In the genomic region with DNA sequence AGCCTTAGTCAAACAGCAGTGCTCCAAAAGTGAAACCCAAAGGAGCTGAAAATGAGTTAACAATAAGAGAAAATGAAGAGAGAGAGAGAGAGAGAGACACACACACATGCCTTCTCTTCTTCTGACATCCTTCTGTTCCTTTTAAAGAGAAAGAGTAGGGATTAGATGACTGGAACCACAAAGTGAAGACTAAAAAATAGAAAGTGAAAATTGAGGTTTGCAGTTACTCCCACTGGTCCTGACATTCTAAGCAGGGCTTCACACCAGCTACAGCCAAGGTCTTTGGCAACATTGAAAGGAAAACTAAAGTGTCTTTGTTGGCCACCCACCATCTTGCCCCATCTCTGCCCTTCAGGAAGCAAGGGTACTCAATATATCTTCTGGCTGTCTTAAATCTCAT, we compare ENCODE assay signal across 20 cellular contexts. TPM values are rescaled to one million over a fixed set of nuclear protein-coding genes. Genes with fewer than 3 reads are reported as not detected.
DNase-seq lines count a peak whose midpoint lies in the region; ATAC-seq lines count a peak whose summit lies in the region.
"Had no signal": no experiment of that assay in that cellular context is flagged by ENCODE, and none has a peak within 500 bp of the region (broad histone marks: within the 10 kb centered on the region; RNA-seq: fewer than 3 reads in every experiment).

No MANE protein-coding gene starts in this region.

- H3K4me1 Mint-ChIP-seq in activated naive CD8-positive, alpha-beta T cell (ENCODE audit: low read depth) = peaks cover 9% of the 10 kb centered on the region
- H3K4me1 Mint-ChIP-seq in stimulated activated memory B cell treated with anti-CD40 and anti-IgM and Interleukin-4, amounts not matched to agents 10 μg/mL and 1 μg/mL and 100 μg/mL, for 72 hours = peaks cover 19% of the 10 kb centered on the region

- no peak overlapping the region for H3K4me3 Mint-ChIP-seq in activated naive CD8-positive, alpha-beta T cell
- no peak overlapping the region for H3K4me3 Mint-ChIP-seq in stimulated activated memory B cell treated with anti-CD40 and anti-IgM and Interleukin-4, amounts not matched to agents 10 μg/mL and 1 μg/mL and 100 μg/mL, for 72 hours
- H3K4me3 Mint-ChIP-seq: CD4-positive, alpha-beta memory T cell had no signal

- no peaks in the 10 kb centered on the region for H3K27me3 Mint-ChIP-seq in activated naive CD8-positive, alpha-beta T cell
- no peaks in the 10 kb centered on the region for H3K27me3 Mint-ChIP-seq in stimulated activated memory B cell treated with anti-CD40 and anti-IgM and Interleukin-4, amounts not matched to agents 10 μg/mL and 1 μg/mL and 100 μg/mL, for 72 hours
- H3K27me3 Mint-ChIP-seq: CD4-positive, alpha-beta memory T cell had no signal

- H3K9me3 Mint-ChIP-seq in activated naive CD8-positive, alpha-beta T cell (ENCODE audit: low read depth) = no peaks in the 10 kb centered on the region
- H3K9me3 Mint-ChIP-seq in stimulated activated memory B cell treated with anti-CD40 and anti-IgM and Interleukin-4, amounts not matched to agents 10 μg/mL and 1 μg/mL and 100 μg/mL, for 72 hours = no peaks in the 10 kb centered on the region
- H3K9me3 Mint-ChIP-seq: CD4-positive, alpha-beta memory T cell had no signal

- peaks cover 16% of the 10 kb centered on the region for H3K36me3 Mint-ChIP-seq in activated naive CD8-positive, alpha-beta T cell
- H3K36me3 Mint-ChIP-seq in stimulated activated memory B cell treated with anti-CD40 and anti-IgM and Interleukin-4, amounts not matched to agents 10 μg/mL and 1 μg/mL and 100 μg/mL, for 72 hours = peaks cover 59% of the 10 kb centered on the region

- H3K27ac Mint-ChIP-seq in activated naive CD8-positive, alpha-beta T cell = peak overlapping the region; percentile 12
- H3K27ac Mint-ChIP-seq in stimulated activated memory B cell treated with anti-CD40 and anti-IgM and Interleukin-4, amounts not matched to agents 10 μg/mL and 1 μg/mL and 100 μg/mL, for 72 hours = peak overlapping the region; percentile 22

- DNase-seq in activated T-cell treated with anti-CD3 and anti-CD28 coated beads for 48 hours (ENCODE audit: low read depth) (peak; percentile 5), NCI-H69 (lab: John Stamatoyannopoulos, UW) (no peak), left lobe of liver (ENCODE audit: low spot score) (no peak)
- DNase-seq in activated T-cell treated with anti-CD3 and anti-CD28 coated beads, Interleukin-2, amount 50 U/mL, for 1 hour = no peak
- DNase-seq: adrenal gland; CD4-positive, alpha-beta memory T cell; DND-41; left cardiac atrium; NCI-H1417 treated with DMSO at 0.1 percent for 48 hours; NCI-H2171; occipital lobe; OCI-M1; SHP77 treated with DMSO at 0.1 percent for 48 hours; stimulated activated CD4-positive, alpha-beta T cell treated with anti-CD3 and anti-CD28 coated beads, Interleukin-12 subunit alpha, Interleukin-12 subunit beta, amount 100 ng/mL, for 4 hours; stomach; upper lobe of left lung had no signal

- ATAC-seq in HG02870 (IDR thresholded peaks at IDR 0.05; ENCODE audit: unreplicated experiment) (peak; percentile 42), HG02938 (IDR thresholded peaks at IDR 0.05; ENCODE audit: unreplicated experiment) (no peak), left lobe of liver (no peak)
- peak; percentile 53 for ATAC-seq in stimulated activated memory B cell treated with anti-CD40 and anti-IgM and Interleukin-4, amounts not matched to agents 10 μg/mL and 1 μg/mL and 100 μg/mL, for 72 hours
- ATAC-seq: left cardiac atrium had no signal

RNA-seq across cellular contexts. Expression of gene USP50, which starts 59.2 kb away (rescaled TPM):
- 0.43 TPM for total RNA-seq in left lobe of liver
- total RNA-seq: CD4-positive, alpha-beta memory T cell had no signal

Comparison
In these comparisons a context has a peak if more than half of its experiments do, and no peak if none do; other contexts are left out.
1. ATAC-seq: peak in HG02870 (single experiment) and stimulated activated memory B cell treated with anti-CD40 and anti-IgM and Interleukin-4, amounts not matched to agents 10 μg/mL and 1 μg/mL and 100 μg/mL, for 72 hours (single experiment); none in HG02938 (single experiment) and left lobe of liver (single experiment).